21 cellular contexts compared by ENCODE assay signal in the genomic region with DNA sequence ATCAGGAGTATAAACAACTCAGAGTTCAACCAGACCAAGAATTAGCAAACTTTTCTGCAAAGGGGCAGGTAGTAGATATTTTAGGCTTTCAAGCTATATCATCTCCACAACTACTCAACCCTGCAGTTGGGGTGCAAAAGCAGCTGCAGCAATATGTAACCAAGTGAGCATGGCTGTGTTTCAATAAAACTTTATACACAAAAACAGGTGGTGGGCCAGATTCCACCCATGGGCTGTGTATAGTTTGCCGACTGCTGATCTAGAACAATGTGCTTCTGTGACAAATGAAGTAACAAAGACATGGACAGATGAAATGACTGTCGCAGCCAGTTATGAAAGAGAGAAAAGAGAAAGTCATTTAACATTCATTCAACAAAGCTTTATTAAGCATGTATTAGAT.
DNase-seq lines count a peak whose midpoint lies in the region; ATAC-seq, FAIRE-seq and TF ChIP-seq lines count a peak whose summit lies in the region.
"Had no signal": no experiment of that assay in that cellular context is flagged by ENCODE, and none has a peak within 500 bp of the region (broad histone marks: within the 10 kb centered on the region; RNA-seq: fewer than 3 reads in every experiment).

No MANE protein-coding gene starts in this region.

- no peak for DNase-seq in IMR-90
- DNase-seq in SJSA1 (ENCODE audit: low read depth in 1 of 2, low spot score in 2 of 2): peak in 1 of 2 experiments; percentile 7
- no peak for DNase-seq in H1 (ENCODE audit: low read depth in 1 of 2, low spot score in 2 of 2)
- DNase-seq in hepatocyte (ENCODE audit: low spot score): no peak
- no peak for DNase-seq in cortex of kidney (lab: John Stamatoyannopoulos, UW)
- DNase-seq: C1 segment of cervical spinal cord; CD4-positive, alpha-beta memory T cell; COR-L47; H9; KG1; NCI-H1048; NCI-H1417; NCI-H1694; NCI-H2029 treated with DMSO at 0.1 percent for 48 hours; NCI-H2227 treated with DMSO at 0.1 percent for 48 hours; NCI-H526 treated with DMSO at 0.1 percent for 48 hours; SIG-M5 had no signal

- H4K20me1 ChIP-seq in IMR-90 (ENCODE audit: insufficient read depth, low read length) (no peaks in the 10 kb centered on the region), H1 (replicated peaks in 1 of 2; ENCODE audit: control insufficient read depth in 1 of 2, insufficient read depth in 2 of 2, low read length in 2 of 2) (no peaks in the 10 kb centered on the region), hepatocyte (ENCODE audit: insufficient read depth, poor library complexity, severe bottlenecking) (no peaks in the 10 kb centered on the region)

- H3K4me3 ChIP-seq in IMR-90 (ENCODE audit: insufficient read depth, low read depth, low read length) (no peak overlapping the region), SJSA1 (no peak overlapping the region), H1 (ENCODE audit: extremely low read depth in 1 of 4, insufficient read depth in 2 of 4, low read depth in 3 of 4, low read length in 4 of 4) (no peak overlapping the region), hepatocyte (no peak overlapping the region)

- H3K27ac ChIP-seq in IMR-90 (ENCODE audit: insufficient read depth, low read length) (no peak overlapping the region), SJSA1 (peak overlapping the region; percentile 48), H1 (ENCODE audit: low read depth, low read length) (no peak overlapping the region), hepatocyte (no peak overlapping the region)

- intact Hi-C loops in IMR-90 (cut with micrococcal nuclease): no loop called here

- H3K9me2 ChIP-seq in hepatocyte (replicated peaks; ENCODE audit: insufficient read depth): no peaks in the 10 kb centered on the region

- no peak overlapping the region for H4K8ac ChIP-seq in IMR-90 (ENCODE audit: low read depth in 2 of 2, low read length in 2 of 2)
- H4K8ac ChIP-seq in H1 (ENCODE audit: extremely low read depth, insufficient read depth, low read length): no peak overlapping the region

- H3K23me2 ChIP-seq in H1 (ENCODE audit: low read depth, low read length): no peaks in the 10 kb centered on the region

- FAIRE-seq in H1 (lab: Jason Lieb, UNC): no peak
- FAIRE-seq: G401.6 had no signal

- in situ Hi-C loops in IMR-90 (cut with MboI; ENCODE audit: low sequenced_read_pairs): no loop called here

- H2BK20ac ChIP-seq in IMR-90 (ENCODE audit: low read depth, low read length) (no peak overlapping the region), H1 (ENCODE audit: low read length) (0 out of 2 replicates have a peak overlapping the region, but pooled peaks have one; percentile 40)

- H3K56ac ChIP-seq in IMR-90 (ENCODE audit: extremely low read depth, insufficient read depth, low read length): no peak overlapping the region
- no peak overlapping the region for H3K56ac ChIP-seq in H1 (replicated peaks; ENCODE audit: insufficient read length, low read depth, low read length)

- H2BK15ac ChIP-seq in IMR-90 (ENCODE audit: low read depth, low read length): no peak overlapping the region
- H2BK15ac ChIP-seq in H1 (ENCODE audit: low read length): no peak overlapping the region

- no peak overlapping the region for H2BK12ac ChIP-seq in H1 (ENCODE audit: low read depth, low read length)

- WGBS in IMR-90 (ENCODE audit: extremely low coverage in 2 of 2, insufficient read length in 1 of 2), 2 experiments: no CpG with 5 or more reads among the region's 2 CpGs
- 91% methylated on average over 2 of the region's 2 CpGs; no CpG with 5 or more reads in 1 of the 2 experiments for WGBS in H1 (ENCODE audit: extremely low coverage in 1 of 2, insufficient coverage in 1 of 2, insufficient read length in 1 of 2, insufficient replicate concordance in 2 of 2, low coverage in 1 of 2, low lambda C conversion rate in 2 of 2, missing lambda C conversion rate in 1 of 2), 2 experiments
- 97% methylated on average over 2 of the region's 2 CpGs for WGBS in hepatocyte (ENCODE audit: low lambda C conversion rate, missing lambda C conversion rate)

- peaks cover 4% of the 10 kb centered on the region; the same call in 1 of the 2 replicates for H3K4me1 ChIP-seq in IMR-90 (ENCODE audit: control insufficient read depth, insufficient read depth, low read length)
- H3K4me1 ChIP-seq in SJSA1 (replicated peaks): peaks cover 46% of the 10 kb centered on the region
- H3K4me1 ChIP-seq in H1 (replicated peaks in 1 of 4; ENCODE audit: control insufficient read depth in 3 of 4, insufficient read depth in 4 of 4, low read length in 3 of 4): peaks cover 0 to 7% (median 5%) of the 10 kb centered on the region in 4 experiments; a peak in 3 of 7 replicates
- H3K4me1 ChIP-seq in hepatocyte (ENCODE audit: insufficient read depth): no peaks in the 10 kb centered on the region

- H3K14ac ChIP-seq in IMR-90 (replicated peaks; ENCODE audit: low read depth, low read length): no peak overlapping the region
- no peak overlapping the region for H3K14ac ChIP-seq in H1 (ENCODE audit: insufficient read length)

- BruUV-seq in IMR-90 (replicated peaks; lab: Mats Ljungman, UMichigan): no TSS peak

- no peak overlapping the region for H2AK9ac ChIP-seq in IMR-90 (replicated peaks; ENCODE audit: low read depth, low read length, poor library complexity)

- no peaks in the 10 kb centered on the region for H3K9me3 ChIP-seq in IMR-90 (ENCODE audit: control insufficient read depth, insufficient read depth, low read length)
- H3K9me3 ChIP-seq in SJSA1 (replicated peaks): no peaks in the 10 kb centered on the region
- H3K9me3 ChIP-seq in H1 (ENCODE audit: insufficient read depth in 2 of 2, low read depth in 1 of 2, low read length in 1 of 2): no peaks in the 10 kb centered on the region
- H3K9me3 ChIP-seq in hepatocyte (ENCODE audit: low read depth): no peaks in the 10 kb centered on the region

- TF ChIP-seq POLR2A in IMR-90 (IDR thresholded peaks at IDR 0.05; ENCODE audit: low read depth, low read length) (no peak), H1 (IDR thresholded peaks at IDR 0.05; ENCODE audit: control extremely low read depth in 1 of 2, low read depth in 2 of 2, low read length in 2 of 2) (no peak)

- H4K91ac ChIP-seq in IMR-90 (ENCODE audit: insufficient read depth, low read depth, low read length) (no peak overlapping the region), H1 (replicated peaks; ENCODE audit: insufficient read length, low read length) (no peak overlapping the region)

- H3K36me3 ChIP-seq in IMR-90 (ENCODE audit: control insufficient read depth, insufficient read depth, low read length): no peaks in the 10 kb centered on the region
- H3K36me3 ChIP-seq in SJSA1: no peaks in the 10 kb centered on the region
- H3K36me3 ChIP-seq in H1 (ENCODE audit: control insufficient read depth in 2 of 4, insufficient read depth in 4 of 4, low read length in 3 of 4): no peaks in the 10 kb centered on the region
- no peaks in the 10 kb centered on the region for H3K36me3 ChIP-seq in hepatocyte (replicated peaks; ENCODE audit: insufficient read depth, low read depth)

- H3K79me1 ChIP-seq in IMR-90 (ENCODE audit: low read depth in 1 of 2, low read length in 2 of 2) (no peaks in the 10 kb centered on the region), H1 (ENCODE audit: low read depth, low read length) (no peaks in the 10 kb centered on the region)

- H3K23ac ChIP-seq in IMR-90 (ENCODE audit: low read depth, low read length) (no peak overlapping the region), H1 (ENCODE audit: insufficient read length) (no peak overlapping the region)

- TF ChIP-seq RAD21 in IMR-90 (IDR thresholded peaks at IDR 0.05; ENCODE audit: low read length) (no peak), H1 (IDR thresholded peaks at IDR 0.05 in 1 of 2, conservative IDR thresholded peaks at IDR 0.05 in 1 of 2; ENCODE audit: low read depth in 2 of 2, low read length in 2 of 2) (no peak)

- no peak overlapping the region for H3K9ac ChIP-seq in IMR-90 (ENCODE audit: low read depth, low read length)
- H3K9ac ChIP-seq in H1 (replicated peaks in 1 of 4; ENCODE audit: extremely low read depth in 1 of 4, low read depth in 3 of 4, low read length in 3 of 4): no peak overlapping the region

- H3K18ac ChIP-seq in IMR-90 (ENCODE audit: low read depth, low read length) (no peak overlapping the region), H1 (ENCODE audit: extremely low read depth, low read length) (no peak overlapping the region)

- TF ChIP-seq CTCF in IMR-90 (conservative IDR thresholded peaks at IDR 0.05; ENCODE audit: low read depth, low read length): no peak
- TF ChIP-seq CTCF in H1 (IDR thresholded peaks at IDR 0.05; ENCODE audit: control extremely low read depth in 1 of 3, insufficient read depth in 1 of 3, low read depth in 1 of 3, low read length in 3 of 3): no peak
- no peak for TF ChIP-seq CTCF in hepatocyte (IDR thresholded peaks at IDR 0.05; ENCODE audit: poor library complexity)

- H2BK120ac ChIP-seq in IMR-90 (ENCODE audit: low read depth, low read length) (peak overlapping the region; percentile 70; the same call in 1 of the 2 replicates), H1 (replicated peaks; ENCODE audit: low read depth, low read length) (no peak overlapping the region)

- H2AK5ac ChIP-seq in IMR-90 (ENCODE audit: low read depth, low read length) (no peak overlapping the region), H1 (ENCODE audit: low read depth, low read length) (no peak overlapping the region)

- POLR2A ChIA-PET in IMR-90 (lab: Charles Lee; ENCODE audit: unreplicated experiment) (no interaction called here), H1 (lab: Charles Lee; ENCODE audit: partially characterized antibody) (no interaction called here)

- H2BK5ac ChIP-seq in IMR-90 (ENCODE audit: low read depth, low read length, poor library complexity, severe bottlenecking) (no peak overlapping the region), H1 (ENCODE audit: low read depth, low read length) (no peak overlapping the region)

- peaks cover 9% of the 10 kb centered on the region; the same call in 1 of the 2 replicates for H3K27me3 ChIP-seq in IMR-90 (ENCODE audit: control insufficient read depth, insufficient read depth, low read length)
- no peaks in the 10 kb centered on the region for H3K27me3 ChIP-seq in SJSA1 (replicated peaks)
- H3K27me3 ChIP-seq in H1 (replicated peaks in 1 of 4; ENCODE audit: control insufficient read depth in 3 of 4, extremely low read depth in 1 of 4, insufficient read depth in 3 of 4, low read length in 3 of 4): 0 out of 7 replicates have a peak, but pooled peaks cover 0 to under 1% (median 0%) of the 10 kb centered on the region in 4 experiments
- H3K27me3 ChIP-seq in hepatocyte: no peaks in the 10 kb centered on the region

- peaks cover 8% of the 10 kb centered on the region for H3K9me1 ChIP-seq in IMR-90 (ENCODE audit: insufficient read depth, low read length)

- no peak overlapping the region for H3K4ac ChIP-seq in IMR-90 (ENCODE audit: low read depth, low read length)
- H3K4ac ChIP-seq in H1 (replicated peaks; ENCODE audit: insufficient read length, low read depth, low read length): no peak overlapping the region

- no peak for TF ChIP-seq EP300 in H1 (IDR thresholded peaks at IDR 0.05; ENCODE audit: borderline replicate concordance in 1 of 2, low read depth in 2 of 2, low read length in 2 of 2)

- H3K79me2 ChIP-seq in H1 (ENCODE audit: control insufficient read depth in 1 of 2, insufficient read depth in 2 of 2, low read length in 2 of 2) (no peaks in the 10 kb centered on the region), hepatocyte (no peaks in the 10 kb centered on the region)

- H3K4me2 ChIP-seq in IMR-90 (ENCODE audit: low read depth, low read length) (no peak overlapping the region), H1 (ENCODE audit: insufficient read depth in 1 of 2, low read depth in 2 of 2, low read length in 2 of 2) (no peak overlapping the region; a peak in 1 of 4 replicates), hepatocyte (no peak overlapping the region)

- dilution Hi-C loops in IMR-90 (cut with HindIII; ENCODE audit: low sequenced_read_pairs, unreplicated experiment): no loop called here

- H4K5ac ChIP-seq in IMR-90 (ENCODE audit: low read depth, low read length) (no peak overlapping the region), H1 (ENCODE audit: insufficient read length, low read depth, low read length) (no peak overlapping the region)

- no peak overlapping the region for H2AFZ ChIP-seq in IMR-90 (replicated peaks; ENCODE audit: low read length, poor library complexity)
- H2AFZ ChIP-seq in H1 (ENCODE audit: low read length): no peak overlapping the region
- H2AFZ ChIP-seq in hepatocyte: no peak overlapping the region

- CTCF ChIA-PET in IMR-90 (lab: Yijun Ruan, JAX) (interaction anchor here (1.4 to 1.6 kb wide), 2 partner anchors 178 to 180 kb away, joined by 3 to 4 read pairs; no protein-coding TSS in a partner anchor), H1 (lab: Charles Lee; ENCODE audit: partially characterized antibody) (interaction anchor here (0.7 to 8.8 kb wide), 11 partner anchors 12 to 414 kb away, joined by 3 to 70 read pairs (median 9); partner anchors contain the start of gene TMPRSS5)

- ATAC-seq in IMR-90 (ENCODE audit: low read depth) (no peak), GM18861 (IDR thresholded peaks at IDR 0.05; ENCODE audit: unreplicated experiment) (no peak), GM19328 (IDR thresholded peaks at IDR 0.05; ENCODE audit: unreplicated experiment) (no peak)
- ATAC-seq: SK-N-SH treated with all-trans-retinoic acid at 6 μM for 48 hours had no signal
